ENCODE assay signal across 8 cellular contexts in the genomic region with DNA sequence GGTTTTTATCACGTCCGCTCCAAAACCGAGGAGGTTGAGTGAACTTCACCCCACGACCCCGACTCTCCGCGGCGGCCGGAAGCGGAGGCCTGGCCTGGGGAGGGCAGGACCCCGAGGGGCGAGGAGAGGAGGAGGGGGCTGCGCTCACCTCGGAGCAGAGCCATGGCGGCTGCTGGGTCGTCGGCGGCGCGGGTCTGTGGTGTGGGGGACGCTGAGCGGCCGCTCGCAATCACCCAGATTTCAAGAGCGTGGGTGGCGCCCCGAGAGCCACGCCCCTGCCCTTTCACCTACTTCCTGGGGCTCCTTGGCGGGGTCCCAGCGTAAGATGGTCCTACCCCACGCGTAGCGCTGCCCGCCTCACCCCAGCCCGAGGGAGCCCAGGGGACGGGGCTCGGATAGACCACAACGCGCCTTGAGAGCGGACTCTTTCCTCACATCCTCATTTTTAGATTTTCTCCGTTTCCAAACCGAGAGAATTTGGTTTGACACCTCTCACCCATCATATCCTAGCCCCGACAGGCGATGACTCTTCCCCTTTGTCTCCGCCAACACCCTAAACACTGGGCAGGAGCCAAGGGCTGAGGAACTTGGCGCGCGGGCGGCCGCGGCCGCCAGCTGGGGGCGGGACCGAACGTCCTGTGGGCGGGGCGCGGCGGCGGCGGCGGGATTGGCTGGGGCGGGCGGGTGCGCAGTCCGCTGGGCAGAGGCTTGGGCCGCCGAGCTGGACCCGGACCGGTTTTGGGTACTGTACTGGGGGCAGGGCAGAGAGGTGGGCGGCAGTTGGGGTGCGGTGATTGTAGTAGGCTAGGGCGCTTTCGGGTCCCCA. TPM values are rescaled to one million over a fixed set of nuclear protein-coding genes. Genes with fewer than 3 reads are reported as not detected.
DNase-seq lines count a peak whose midpoint lies in the region; ATAC-seq, FAIRE-seq and TF ChIP-seq lines count a peak whose summit lies in the region.

A gene with protein sequence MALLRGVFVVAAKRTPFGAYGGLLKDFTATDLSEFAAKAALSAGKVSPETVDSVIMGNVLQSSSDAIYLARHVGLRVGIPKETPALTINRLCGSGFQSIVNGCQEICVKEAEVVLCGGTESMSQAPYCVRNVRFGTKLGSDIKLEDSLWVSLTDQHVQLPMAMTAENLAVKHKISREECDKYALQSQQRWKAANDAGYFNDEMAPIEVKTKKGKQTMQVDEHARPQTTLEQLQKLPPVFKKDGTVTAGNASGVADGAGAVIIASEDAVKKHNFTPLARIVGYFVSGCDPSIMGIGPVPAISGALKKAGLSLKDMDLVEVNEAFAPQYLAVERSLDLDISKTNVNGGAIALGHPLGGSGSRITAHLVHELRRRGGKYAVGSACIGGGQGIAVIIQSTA (minus strand): TSS at position 213 of the 826 bp plus-strand sequence. CDS start 49 bp downstream, at position 164.

- FAIRE-seq in H1 (lab: Jason Lieb, UNC) = no peak

- H3K4me2 ChIP-seq in H1 (ENCODE audit: insufficient read depth in 1 of 2, low read depth in 2 of 2, low read length in 2 of 2) = peak within 1 kb of the TSS; percentile 81 to 89

- TF ChIP-seq EP300 in H1 (IDR thresholded peaks at IDR 0.05; ENCODE audit: borderline replicate concordance in 1 of 2, low read depth in 2 of 2, low read length in 2 of 2) = no peak

- no peak within 1 kb of the TSS for H2BK120ac ChIP-seq in H1 (replicated peaks; ENCODE audit: low read depth, low read length)

- peaks cover 12% of the 10 kb centered on the region for H3K23me2 ChIP-seq in H1 (ENCODE audit: low read depth, low read length)

- H4K20me1 ChIP-seq in H1 (replicated peaks in 1 of 2; ENCODE audit: control insufficient read depth in 1 of 2, insufficient read depth in 2 of 2, low read length in 2 of 2) = peaks cover 0 to 1% of the 10 kb centered on the region in 2 experiments

- H2BK20ac ChIP-seq in H1 (ENCODE audit: low read length) = no peak within 1 kb of the TSS

- peak within 1 kb of the TSS; percentile 4 for H2BK12ac ChIP-seq in H1 (ENCODE audit: low read depth, low read length)

- peaks cover 0 to 5% (median 1%) of the 10 kb centered on the region in 4 experiments; a peak in 2 of 8 replicates for H3K36me3 ChIP-seq in H1 (ENCODE audit: control insufficient read depth in 2 of 4, insufficient read depth in 4 of 4, low read length in 3 of 4)

- no peak within 1 kb of the TSS for H2AK5ac ChIP-seq in H1 (ENCODE audit: low read depth, low read length)

- peak within 1 kb of the TSS; percentile 18 for H3K14ac ChIP-seq in H1 (ENCODE audit: insufficient read length)

- TF ChIP-seq POLR2A in H1 (IDR thresholded peaks at IDR 0.05; ENCODE audit: control extremely low read depth in 1 of 2, low read depth in 2 of 2, low read length in 2 of 2) = peak; percentile 75 to 77

- peaks cover 4 to 5% of the 10 kb centered on the region in 2 experiments; a peak in 2 of 4 replicates for H3K9me3 ChIP-seq in H1 (ENCODE audit: insufficient read depth in 2 of 2, low read depth in 1 of 2, low read length in 1 of 2)

- peak within 1 kb of the TSS; percentile 89 for H2BK5ac ChIP-seq in H1 (ENCODE audit: low read depth, low read length)

- peak within 1 kb of the TSS; percentile 94 for H3K27ac ChIP-seq in H1 (ENCODE audit: low read depth, low read length)

- H3K56ac ChIP-seq in H1 (replicated peaks; ENCODE audit: insufficient read length, low read depth, low read length) = peak within 1 kb of the TSS; percentile 92

- ATAC-seq in GM19467 (IDR thresholded peaks at IDR 0.05; ENCODE audit: unreplicated experiment) = peak; percentile 75

- no peak for TF ChIP-seq RAD21 in H1 (IDR thresholded peaks at IDR 0.05 in 1 of 2, conservative IDR thresholded peaks at IDR 0.05 in 1 of 2; ENCODE audit: low read depth in 2 of 2, low read length in 2 of 2)

- peak within 1 kb of the TSS; percentile 90; the same call in 1 of the 2 replicates for H2AFZ ChIP-seq in H1 (ENCODE audit: low read length)

- TF ChIP-seq CTCF in H1 (IDR thresholded peaks at IDR 0.05; ENCODE audit: control extremely low read depth in 1 of 3, insufficient read depth in 1 of 3, low read depth in 1 of 3, low read length in 3 of 3) = no peak

- DNase-seq in CMK (ENCODE audit: low read depth) (peak; percentile 34), HPDE6-E6E7 (ENCODE audit: extremely low spot score) (peak; percentile 73), NOMO-1 treated with dmso at 0.1 percent for 144 hours (lab: John Stamatoyannopoulos, UW; ENCODE audit: unreplicated experiment) (peak; percentile 81), H1 (ENCODE audit: low read depth in 1 of 2, low spot score in 2 of 2) (peak in 1 of 2 experiments; percentile 90), mesenteric fat pad (ENCODE audit: low spot score) (peak; percentile 97)
- peak; percentile 69 to 75 (median 70) for DNase-seq in activated CD8-positive, alpha-beta memory T cell treated with anti-CD3 and anti-CD28 coated beads for 48 hours (ENCODE audit: low read depth in 2 of 3, low spot score in 2 of 3)
- DNase-seq in stimulated activated CD8-positive, alpha-beta memory T cell treated with anti-CD3 and anti-CD28 coated beads, Interleukin-15, amount 100 ng/mL, for 4 hours (ENCODE audit: low read depth in 2 of 2) = peak; percentile 65 to 70

- H3K79me1 ChIP-seq in H1 (ENCODE audit: low read depth, low read length) = no peaks in the 10 kb centered on the region; the same call in 1 of the 2 replicates

- H3K18ac ChIP-seq in H1 (ENCODE audit: extremely low read depth, low read length) = peak within 1 kb of the TSS; percentile 92

- peak within 1 kb of the TSS; percentile 95 for H4K5ac ChIP-seq in H1 (ENCODE audit: insufficient read length, low read depth, low read length)

- H3K4me1 ChIP-seq in H1 (replicated peaks in 1 of 4; ENCODE audit: control insufficient read depth in 3 of 4, insufficient read depth in 4 of 4, low read length in 3 of 4) = peaks cover 2 to 11% (median 8%) of the 10 kb centered on the region in 4 experiments; a peak in 5 of 7 replicates

- H2BK15ac ChIP-seq in H1 (ENCODE audit: low read length) = no peak within 1 kb of the TSS

- CTCF ChIA-PET in H1 (lab: Charles Lee; ENCODE audit: partially characterized antibody) = interaction anchor here (0.7 to 1.0 kb wide), 2 partner anchors 32 to 47 kb away, joined by 3 read pairs; no protein-coding TSS in a partner anchor

- peak within 1 kb of the TSS; percentile 99 for H4K8ac ChIP-seq in H1 (ENCODE audit: extremely low read depth, insufficient read depth, low read length)

- H3K79me2 ChIP-seq in H1 (ENCODE audit: control insufficient read depth in 1 of 2, insufficient read depth in 2 of 2, low read length in 2 of 2) = peaks cover 10 to 46% of the 10 kb centered on the region in 2 experiments; a peak in 3 of 4 replicates

- WGBS in H1 (ENCODE audit: extremely low coverage in 1 of 2, insufficient coverage in 1 of 2, insufficient read length in 1 of 2, insufficient replicate concordance in 2 of 2, low coverage in 1 of 2, low lambda C conversion rate in 2 of 2, missing lambda C conversion rate in 1 of 2), 2 experiments = 3% methylated on average over 55 of the region's 74 CpGs; no CpG with 5 or more reads in 1 of the 2 experiments

- peak within 1 kb of the TSS; percentile 24 for H3K4ac ChIP-seq in H1 (replicated peaks; ENCODE audit: insufficient read length, low read depth, low read length)

- no peak within 1 kb of the TSS for H3K23ac ChIP-seq in H1 (ENCODE audit: insufficient read length)

- POLR2A ChIA-PET in H1 (lab: Charles Lee; ENCODE audit: partially characterized antibody) = interaction anchor here (0.7 to 3.1 kb wide), 10 partner anchors 8 to 327 kb away, joined by 3 to 10 read pairs (median 3); a partner anchor contains a TSS

- H3K9ac ChIP-seq in H1 (replicated peaks in 1 of 4; ENCODE audit: extremely low read depth in 1 of 4, low read depth in 3 of 4, low read length in 3 of 4) = peak within 1 kb of the TSS; percentile 70 to 89 (median 84)

- peak within 1 kb of the TSS; percentile 74 to 93 (median 87) for H3K4me3 ChIP-seq in H1 (ENCODE audit: extremely low read depth in 1 of 4, insufficient read depth in 2 of 4, low read depth in 3 of 4, low read length in 4 of 4)

- peak within 1 kb of the TSS; percentile 79 for H4K91ac ChIP-seq in H1 (replicated peaks; ENCODE audit: insufficient read length, low read length)

- no peaks in the 10 kb centered on the region; a peak in 1 of 7 replicates for H3K27me3 ChIP-seq in H1 (replicated peaks in 1 of 4; ENCODE audit: control insufficient read depth in 3 of 4, extremely low read depth in 1 of 4, insufficient read depth in 3 of 4, low read length in 3 of 4)

TF ChIP-seq in H1, 55 proteins besides CTCF, POLR2A, EP300 and RAD21 (continues in another document):
- no peak for TF ChIP-seq CBX8 (IDR thresholded peaks at IDR 0.05; ENCODE audit: borderline replicate concordance, low read depth, low read length)
- TF ChIP-seq ASH2L (IDR thresholded peaks at IDR 0.05; ENCODE audit: low read length) = peak; percentile 92
- TF ChIP-seq RFX5 (IDR thresholded peaks at IDR 0.05; ENCODE audit: borderline replicate concordance, low read depth, low read length) = no peak
- no peak for TF ChIP-seq SIRT6 (IDR thresholded peaks at IDR 0.05; ENCODE audit: low read length)
- no peak for TF ChIP-seq CHD2 (IDR thresholded peaks at IDR 0.05; ENCODE audit: low read length)
- TF ChIP-seq SIN3A (conservative IDR thresholded peaks at IDR 0.05 in 1 of 2, IDR thresholded peaks at IDR 0.05 in 1 of 2; ENCODE audit: low read depth in 1 of 2, low read length in 2 of 2) = no peak; a peak in 1 of 4 replicates
- no peak for TF ChIP-seq ZNF274 (IDR thresholded peaks at IDR 0.05; ENCODE audit: borderline replicate concordance, extremely low read depth, low read length)
- TF ChIP-seq TCF12 (IDR thresholded peaks at IDR 0.05; ENCODE audit: low read depth, low read length) = no peak
- no peak for TF ChIP-seq CHD1 (IDR thresholded peaks at IDR 0.05; ENCODE audit: low read depth, low read length)
- TF ChIP-seq HDAC6 (IDR thresholded peaks at IDR 0.05; ENCODE audit: low read depth, low read length) = no peak
- no peak; the same call in 1 of the 2 replicates for TF ChIP-seq GABPA (IDR thresholded peaks at IDR 0.05; ENCODE audit: borderline replicate concordance, insufficient read depth, low read length)
- no peak for TF ChIP-seq KDM5A (IDR thresholded peaks at IDR 0.05; ENCODE audit: low read length)
- peak; percentile 67; the same call in 1 of the 2 replicates for TF ChIP-seq TBP (IDR thresholded peaks at IDR 0.05; ENCODE audit: low read depth, low read length)
- peak; percentile 51 for TF ChIP-seq YY1 (IDR thresholded peaks at IDR 0.05; ENCODE audit: low read depth, low read length)

RNA-seq across cellular contexts. Expression of the gene that starts here (rescaled TPM):
- 151 and 152 TPM in 2 replicates for total RNA-seq in H1 (2021; fragmentation: NEBNext Ultra II Directional; extraction: Animal tissue kit (Norgen Biotek cat#: 25700))
- 42.1 and 63.4 TPM in 2 replicates for polyA plus RNA-seq in H1 (2011; rRNA removed)
- 78.5 TPM for polyA plus RNA-seq in H1 (2011; cell fraction: cytosol; rRNA removed)
- polyA plus RNA-seq in H1 (2011; cell fraction: nucleus; rRNA removed) = 29.4 TPM
- polyA plus RNA-seq in H1 (2012, experiment 1 of 2) = 154 to 191 TPM (median 158 TPM) in 4 replicates
- polyA plus RNA-seq in H1 (2012, experiment 2 of 2) = 29.5 TPM
- 71.3 TPM for polyA plus RNA-seq in H1 (2013, experiment 1 of 2)
- polyA plus RNA-seq in H1 (2013, experiment 2 of 2) = 71.4 TPM
- 66.7 and 74.4 TPM in 2 replicates for polyA minus RNA-seq in H1 (2011; rRNA and poly(A)+ RNA removed)
- polyA minus RNA-seq in H1 (2011; cell fraction: cytosol; rRNA and poly(A)+ RNA removed) = 32.4 TPM
- polyA minus RNA-seq in H1 (2011; cell fraction: nucleus; rRNA and poly(A)+ RNA removed) = 27.7 TPM
- 178 TPM for total RNA-seq in mesenteric fat pad
